Comparison of ENCODE assay signal across 8 cellular contexts in the genomic region with DNA sequence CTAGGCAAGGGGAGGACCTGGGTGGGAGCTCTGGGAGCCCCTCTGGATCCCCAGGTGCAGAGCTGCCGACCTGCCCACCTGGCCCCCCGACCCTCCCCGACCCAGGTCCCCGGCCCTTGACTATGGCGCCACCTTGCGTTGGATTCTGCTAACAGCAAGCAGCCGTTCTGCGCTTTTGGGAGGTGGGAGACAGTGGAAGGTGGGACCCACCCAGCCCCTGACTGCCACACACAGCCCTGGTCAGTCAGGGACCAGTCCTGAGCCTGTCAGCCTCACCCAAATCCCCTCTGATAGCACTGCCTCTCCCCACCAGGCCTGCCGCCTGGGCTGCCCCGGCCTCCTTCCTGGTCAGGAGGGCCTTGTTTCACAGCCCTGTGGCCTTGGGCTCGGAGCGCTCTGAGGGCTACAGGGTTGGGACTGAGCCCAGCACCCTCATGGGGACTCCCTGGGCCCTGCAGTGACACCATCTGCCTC.
DNase-seq lines count a peak whose midpoint lies in the region; ATAC-seq, FAIRE-seq and TF ChIP-seq lines count a peak whose summit lies in the region.

No MANE protein-coding gene starts in this region.

- H3K4me3 Mint-ChIP-seq in CD4-positive, alpha-beta T cell = no peak overlapping the region

- TF ChIP-seq POLR2A in NB4 (IDR thresholded peaks at IDR 0.05; ENCODE audit: extremely low read depth, insufficient read length) (no peak), vagina (IDR thresholded peaks at IDR 0.05) (no peak), GM12892 (IDR thresholded peaks at IDR 0.05; ENCODE audit: low read depth, low read length) (no peak)

- no peaks in the 10 kb centered on the region for H3K4me1 Mint-ChIP-seq in CD4-positive, alpha-beta T cell (ENCODE audit: low read depth)

- no peaks in the 10 kb centered on the region for H3K27me3 Mint-ChIP-seq in CD4-positive, alpha-beta T cell

- peaks cover 6% of the 10 kb centered on the region for H3K27me3 ChIP-seq in CD4-positive, alpha-beta T cell (ENCODE audit: control insufficient read depth, insufficient read depth, low read length)
- no peaks in the 10 kb centered on the region for H3K27me3 ChIP-seq in ascending aorta
- no peaks in the 10 kb centered on the region for H3K27me3 ChIP-seq in liver (ENCODE audit: control insufficient read depth in 4 of 4, insufficient read depth in 4 of 4, low read length in 3 of 4)
- H3K27me3 ChIP-seq in vagina = no peaks in the 10 kb centered on the region

- H3K9ac ChIP-seq in liver (ENCODE audit: low read depth in 1 of 2, low read length in 2 of 2) = no peak overlapping the region

- POLR2A ChIA-PET in CD4-positive, alpha-beta T cell (lab: Charles Lee) = no interaction called here

- no peaks in the 10 kb centered on the region for H3K9me3 ChIP-seq in CD4-positive, alpha-beta T cell (ENCODE audit: control insufficient read depth, low read length)
- H3K9me3 ChIP-seq in ascending aorta (no peaks in the 10 kb centered on the region), liver (ENCODE audit: control insufficient read depth in 4 of 4, low read length in 3 of 4) (no peaks in the 10 kb centered on the region), vagina (no peaks in the 10 kb centered on the region)

- TF ChIP-seq CTCF in CD4-positive, alpha-beta T cell (IDR thresholded peaks at IDR 0.05) = peak; percentile 29
- TF ChIP-seq CTCF in NB4 (IDR thresholded peaks at IDR 0.05; ENCODE audit: low read depth, low read length) = peak; percentile 65
- TF ChIP-seq CTCF in ascending aorta (IDR thresholded peaks at IDR 0.05) = peak; percentile 45 to 67 (median 65)
- peak; percentile 63 for TF ChIP-seq CTCF in liver (IDR thresholded peaks at IDR 0.05; ENCODE audit: low read depth, low read length, missing input control)
- TF ChIP-seq CTCF in vagina (IDR thresholded peaks at IDR 0.05) = peak; percentile 62 to 85 (median 73)

- H3K27ac Mint-ChIP-seq in CD4-positive, alpha-beta T cell = no peak overlapping the region

- CTCF ChIA-PET in CD4-positive, alpha-beta T cell (lab: Charles Lee) = no interaction called here

- H3K4me3 ChIP-seq in NB4 (ENCODE audit: low read depth, low read length) (no peak overlapping the region), ascending aorta (no peak overlapping the region), liver (ENCODE audit: low read depth in 1 of 3, low read length in 3 of 3) (no peak overlapping the region), vagina (no peak overlapping the region)

- DNase-seq in CD4-positive, alpha-beta T cell = peak in 9 of 10 experiments; percentile 3 to 46 (median 12)
- DNase-seq in NB4 (ENCODE audit: low read depth) = no peak
- no peak for DNase-seq in ascending aorta (ENCODE audit: low spot score in 2 of 2)
- no peak for DNase-seq in vagina (ENCODE audit: extremely low spot score in 2 of 2)
- DNase-seq in GM12892 (ENCODE audit: insufficient read length) = no peak

- H3K36me3 Mint-ChIP-seq in CD4-positive, alpha-beta T cell (ENCODE audit: low read depth) = no peaks in the 10 kb centered on the region

- H3K27ac ChIP-seq in CD4-positive, alpha-beta T cell (ENCODE audit: low read depth, low read length) = no peak overlapping the region
- H3K27ac ChIP-seq in ascending aorta = no peak overlapping the region
- no peak overlapping the region for H3K27ac ChIP-seq in liver (ENCODE audit: low read depth in 1 of 2, low read length in 2 of 2)
- no peak overlapping the region for H3K27ac ChIP-seq in vagina

- no peak for ATAC-seq in CD4-positive, alpha-beta T cell (ENCODE audit: poor library complexity)
- ATAC-seq in HG02798 (IDR thresholded peaks at IDR 0.05; ENCODE audit: poor library complexity, unreplicated experiment) (no peak), HG03175 (IDR thresholded peaks at IDR 0.05; ENCODE audit: unreplicated experiment) (no peak)

- H3K4me1 ChIP-seq in ascending aorta (no peaks in the 10 kb centered on the region), liver (ENCODE audit: control insufficient read depth in 4 of 4, insufficient read depth in 4 of 4, low read length in 3 of 4) (no peaks in the 10 kb centered on the region), vagina (no peaks in the 10 kb centered on the region)

- no peak for FAIRE-seq in GM12892 (lab: Jason Lieb, UNC)

- H3K9me3 Mint-ChIP-seq in CD4-positive, alpha-beta T cell = no peaks in the 10 kb centered on the region

- TF ChIP-seq RAD21 in liver (IDR thresholded peaks at IDR 0.05) = peak; percentile 81 to 88

- WGBS in liver = 31% methylated on average over 12 of the region's 12 CpGs

- H3K36me3 ChIP-seq in ascending aorta (no peaks in the 10 kb centered on the region), liver (ENCODE audit: control insufficient read depth in 4 of 4, insufficient read depth in 3 of 4, low read depth in 1 of 4, low read length in 3 of 4) (no peaks in the 10 kb centered on the region), vagina (no peaks in the 10 kb centered on the region)

- intact Hi-C loops in CD4-positive, alpha-beta T cell (cut with DNase I, micrococcal nuclease) = loop anchor here (5.0 kb wide), 1 partner anchor 236 kb away; no protein-coding TSS in a partner anchor
- intact Hi-C loops in ascending aorta (cut with DNase I) = loop anchor here (5.0 kb wide), 1 partner anchor 236 kb away; no protein-coding TSS in a partner anchor
- intact Hi-C loops in vagina (cut with DNase I) = loop anchor here (10.0 kb wide), 1 partner anchor 169 kb away; a partner anchor contains a TSS

TF ChIP-seq in liver, 16 proteins besides CTCF, POLR2A, EP300 and RAD21:
- TF ChIP-seq, protein P1, sequence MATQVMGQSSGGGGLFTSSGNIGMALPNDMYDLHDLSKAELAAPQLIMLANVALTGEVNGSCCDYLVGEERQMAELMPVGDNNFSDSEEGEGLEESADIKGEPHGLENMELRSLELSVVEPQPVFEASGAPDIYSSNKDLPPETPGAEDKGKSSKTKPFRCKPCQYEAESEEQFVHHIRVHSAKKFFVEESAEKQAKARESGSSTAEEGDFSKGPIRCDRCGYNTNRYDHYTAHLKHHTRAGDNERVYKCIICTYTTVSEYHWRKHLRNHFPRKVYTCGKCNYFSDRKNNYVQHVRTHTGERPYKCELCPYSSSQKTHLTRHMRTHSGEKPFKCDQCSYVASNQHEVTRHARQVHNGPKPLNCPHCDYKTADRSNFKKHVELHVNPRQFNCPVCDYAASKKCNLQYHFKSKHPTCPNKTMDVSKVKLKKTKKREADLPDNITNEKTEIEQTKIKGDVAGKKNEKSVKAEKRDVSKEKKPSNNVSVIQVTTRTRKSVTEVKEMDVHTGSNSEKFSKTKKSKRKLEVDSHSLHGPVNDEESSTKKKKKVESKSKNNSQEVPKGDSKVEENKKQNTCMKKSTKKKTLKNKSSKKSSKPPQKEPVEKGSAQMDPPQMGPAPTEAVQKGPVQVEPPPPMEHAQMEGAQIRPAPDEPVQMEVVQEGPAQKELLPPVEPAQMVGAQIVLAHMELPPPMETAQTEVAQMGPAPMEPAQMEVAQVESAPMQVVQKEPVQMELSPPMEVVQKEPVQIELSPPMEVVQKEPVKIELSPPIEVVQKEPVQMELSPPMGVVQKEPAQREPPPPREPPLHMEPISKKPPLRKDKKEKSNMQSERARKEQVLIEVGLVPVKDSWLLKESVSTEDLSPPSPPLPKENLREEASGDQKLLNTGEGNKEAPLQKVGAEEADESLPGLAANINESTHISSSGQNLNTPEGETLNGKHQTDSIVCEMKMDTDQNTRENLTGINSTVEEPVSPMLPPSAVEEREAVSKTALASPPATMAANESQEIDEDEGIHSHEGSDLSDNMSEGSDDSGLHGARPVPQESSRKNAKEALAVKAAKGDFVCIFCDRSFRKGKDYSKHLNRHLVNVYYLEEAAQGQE (IDR thresholded peaks at IDR 0.05) = no peak
- TF ChIP-seq, protein P2, sequence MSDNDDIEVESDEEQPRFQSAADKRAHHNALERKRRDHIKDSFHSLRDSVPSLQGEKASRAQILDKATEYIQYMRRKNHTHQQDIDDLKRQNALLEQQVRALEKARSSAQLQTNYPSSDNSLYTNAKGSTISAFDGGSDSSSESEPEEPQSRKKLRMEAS (IDR thresholded peaks at IDR 0.05) = no peak
- no peak for TF ChIP-seq EGR1 (IDR thresholded peaks at IDR 0.05; ENCODE audit: low read depth in 2 of 2)
- TF ChIP-seq HNF4A (conservative IDR thresholded peaks at IDR 0.05) = no peak
- no peak for TF ChIP-seq HNF4G (IDR thresholded peaks at IDR 0.05)
- no peak for TF ChIP-seq RXRA (IDR thresholded peaks at IDR 0.05)
- TF ChIP-seq YY1 (IDR thresholded peaks at IDR 0.05) = no peak
- TF ChIP-seq GABPA (IDR thresholded peaks at IDR 0.05 in 1 of 2, conservative IDR thresholded peaks at IDR 0.05 in 1 of 2) = no peak
- TF ChIP-seq, protein P3, sequence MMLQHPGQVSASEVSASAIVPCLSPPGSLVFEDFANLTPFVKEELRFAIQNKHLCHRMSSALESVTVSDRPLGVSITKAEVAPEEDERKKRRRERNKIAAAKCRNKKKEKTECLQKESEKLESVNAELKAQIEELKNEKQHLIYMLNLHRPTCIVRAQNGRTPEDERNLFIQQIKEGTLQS (IDR thresholded peaks at IDR 0.05) = no peak
- TF ChIP-seq TAF1 (conservative IDR thresholded peaks at IDR 0.05) = no peak
- TF ChIP-seq SP1 (IDR thresholded peaks at IDR 0.05) = no peak
- no peak for TF ChIP-seq FOXA1 (IDR thresholded peaks at IDR 0.05)
- TF ChIP-seq NR2F2 (IDR thresholded peaks at IDR 0.05) = no peak
- TF ChIP-seq, protein P4, sequence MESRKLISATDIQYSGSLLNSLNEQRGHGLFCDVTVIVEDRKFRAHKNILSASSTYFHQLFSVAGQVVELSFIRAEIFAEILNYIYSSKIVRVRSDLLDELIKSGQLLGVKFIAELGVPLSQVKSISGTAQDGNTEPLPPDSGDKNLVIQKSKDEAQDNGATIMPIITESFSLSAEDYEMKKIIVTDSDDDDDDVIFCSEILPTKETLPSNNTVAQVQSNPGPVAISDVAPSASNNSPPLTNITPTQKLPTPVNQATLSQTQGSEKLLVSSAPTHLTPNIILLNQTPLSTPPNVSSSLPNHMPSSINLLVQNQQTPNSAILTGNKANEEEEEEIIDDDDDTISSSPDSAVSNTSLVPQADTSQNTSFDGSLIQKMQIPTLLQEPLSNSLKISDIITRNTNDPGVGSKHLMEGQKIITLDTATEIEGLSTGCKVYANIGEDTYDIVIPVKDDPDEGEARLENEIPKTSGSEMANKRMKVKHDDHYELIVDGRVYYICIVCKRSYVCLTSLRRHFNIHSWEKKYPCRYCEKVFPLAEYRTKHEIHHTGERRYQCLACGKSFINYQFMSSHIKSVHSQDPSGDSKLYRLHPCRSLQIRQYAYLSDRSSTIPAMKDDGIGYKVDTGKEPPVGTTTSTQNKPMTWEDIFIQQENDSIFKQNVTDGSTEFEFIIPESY (IDR thresholded peaks at IDR 0.05) = no peak
- no peak for TF ChIP-seq FOXA2 (IDR thresholded peaks at IDR 0.05)

Comparison
In these comparisons a context has a peak if more than half of its experiments do, and no peak if none do; other contexts are left out.
1. DNase-seq: peak in CD4-positive, alpha-beta T cell (9 of 10); none in NB4 (single experiment), ascending aorta (0 of 2), vagina (0 of 2) and GM12892 (single experiment).
2. Peak in every context shown above with its lines, with median percentiles within 50 percentile points of each other: CTCF ChIP-seq.